19 cellular contexts compared by ENCODE assay signal in genomic region chr14:105072892-105073719, GRCh38. TPM values are rescaled to one million over a fixed set of nuclear protein-coding genes. Genes with fewer than 3 reads are reported as not detected.
"Had no signal": no experiment of that assay in that cellular context is flagged by ENCODE, and none has a peak within 500 bp of the region (broad histone marks: within the 10 kb centered on the region; RNA-seq: fewer than 3 reads in every experiment).

No MANE protein-coding gene starts in this region.

- H3K27me3 Mint-ChIP-seq: T-cell had no signal

- H3K4me3 Mint-ChIP-seq: activated T-cell treated with anti-CD3 and anti-CD28 coated beads, Interleukin-2, amount 50 U/mL, for 72 hours; mesothelial cell of epicardium; T-cell had no signal

- H3K36me3 Mint-ChIP-seq: activated naive CD4-positive, alpha-beta T cell treated with anti-CD3 and anti-CD28 coated beads, Interleukin-2, amount 50 U/mL, for 72 hours; mesothelial cell of epicardium; T-cell had no signal

- ATAC-seq: activated naive CD4-positive, alpha-beta T cell treated with anti-CD3 and anti-CD28 coated beads, Interleukin-2, amount 50 U/mL, for 72 hours; activated T-cell treated with anti-CD3 and anti-CD28 coated beads, Interleukin-2, amount 50 U/mL, for 72 hours; lower lobe of right lung; T-cell had no signal

- H3K36me3 ChIP-seq: esophagus squamous epithelium, lower lobe of right lung, neutrophil had no signal

- H3K27ac Mint-ChIP-seq: activated T-cell treated with anti-CD3 and anti-CD28 coated beads, Interleukin-2, amount 50 U/mL, for 72 hours; mesothelial cell of epicardium had no signal

- H3K9me3 ChIP-seq: esophagus squamous epithelium, lower lobe of right lung, neutrophil had no signal

- H3K27ac ChIP-seq: esophagus squamous epithelium, lower lobe of right lung, neutrophil, SK-N-MC had no signal

- DNase-seq: activated CD4-positive, alpha-beta T cell treated with anti-CD3 and anti-CD28 coated beads, Interleukin-2, amount 50 U/mL, for 4 hours; activated CD4-positive, CD25-positive, alpha-beta regulatory T cell treated with anti-CD3 and anti-CD28 coated beads, Interleukin-2, amount 50 U/mL, for 72 hours; activated CD8-positive, alpha-beta memory T cell treated with anti-CD3 and anti-CD28 coated beads, Interleukin-2, amount 50 U/mL, for 4 hours; activated gamma-delta T cell; activated T-cell treated with anti-CD3 and anti-CD28 coated beads, Interleukin-2, amount 50 U/mL, for 72 hours; caudate nucleus; esophagus squamous epithelium; lower lobe of right lung; stimulated activated CD4-positive, alpha-beta T cell treated with anti-CD3 and anti-CD28 coated beads, Interleukin-15, amount 100 ng/mL, for 24 hours; stimulated activated CD4-positive, alpha-beta T cell treated with anti-CD3 and anti-CD28 coated beads, Interleukin-4, amount 100 ng/mL, for 1 hour; stimulated activated naive CD4-positive, alpha-beta T cell treated with Interleukin-2 at 50 U/mL for 16 hours; substantia nigra; T-cell; trophoblast cell had no signal

- H3K27me3 ChIP-seq: neutrophil had no signal

- H3K4me3 ChIP-seq: esophagus squamous epithelium, lower lobe of right lung, SK-N-MC had no signal

- H3K9me3 Mint-ChIP-seq: activated naive CD4-positive, alpha-beta T cell treated with anti-CD3 and anti-CD28 coated beads, Interleukin-2, amount 50 U/mL, for 72 hours; activated T-cell treated with anti-CD3 and anti-CD28 coated beads, Interleukin-2, amount 50 U/mL, for 72 hours; mesothelial cell of epicardium; T-cell had no signal

RNA-seq across cellular contexts. Expression of gene GPR132, which starts 7.9 kb away (rescaled TPM):
- total RNA-seq: fibroblast of villous mesenchyme had no signal
